In the genomic region with DNA sequence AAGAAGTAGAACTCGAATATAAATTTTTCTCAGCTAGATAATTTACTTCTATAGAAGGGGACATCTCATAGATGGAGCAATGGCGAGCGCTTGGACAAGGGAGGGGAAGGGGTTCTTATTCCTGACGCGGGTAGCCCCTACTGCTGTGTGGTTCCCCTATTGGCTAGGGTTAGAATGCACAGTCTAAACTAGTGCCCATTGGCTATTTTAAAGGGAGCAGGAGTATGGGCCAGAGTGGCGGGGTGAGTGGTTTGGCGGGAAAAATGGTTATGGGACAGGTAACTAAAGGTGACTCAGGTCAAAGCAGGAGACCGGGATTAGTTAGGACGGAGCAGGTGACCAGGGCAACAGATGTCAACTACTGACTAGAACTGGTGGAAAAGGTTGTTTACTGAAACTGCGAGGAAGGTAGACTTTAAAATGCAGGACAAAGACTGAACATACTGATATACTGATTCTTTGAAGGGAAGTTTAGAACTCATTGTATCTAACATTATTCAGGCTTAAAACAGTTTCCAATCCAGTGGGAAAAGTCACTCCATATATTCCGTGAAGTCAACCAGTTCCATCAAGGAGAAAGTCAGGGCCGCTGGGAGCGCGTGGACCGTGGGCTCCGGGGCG, we compare ENCODE assay signal across 8 cellular contexts. TPM values are rescaled to one million over a fixed set of nuclear protein-coding genes. Genes with fewer than 3 reads are reported as not detected.
DNase-seq lines count a peak whose midpoint lies in the region; ATAC-seq and TF ChIP-seq lines count a peak whose summit lies in the region.

No MANE protein-coding gene starts in this region.

- H3K27ac ChIP-seq in DOHH2 (ENCODE audit: low read depth, low read length) (peak overlapping the region; percentile 74), Karpas-422 (ENCODE audit: low read length) (peak overlapping the region; percentile 80), VCaP (peak overlapping the region; percentile 95)

- H3K27me3 ChIP-seq in DOHH2 (ENCODE audit: control insufficient read depth, low read length): no peaks in the 10 kb centered on the region
- H3K27me3 ChIP-seq in Karpas-422 (ENCODE audit: low read length): no peaks in the 10 kb centered on the region

- peak overlapping the region; percentile 97 for H3K4me3 ChIP-seq in DOHH2 (ENCODE audit: low read length)
- peak overlapping the region; percentile 89 for H3K4me3 ChIP-seq in Karpas-422 (ENCODE audit: low read length)
- H3K4me3 ChIP-seq in fibroblast of villous mesenchyme (ENCODE audit: low read depth, low read length): peak overlapping the region; percentile 89

- H2AFZ ChIP-seq in Karpas-422 (ENCODE audit: low read length): peak overlapping the region; percentile 38; the same call in 1 of the 2 replicates

- peak overlapping the region; percentile 91 for H3K27ac Mint-ChIP-seq in progenitor cell of endocrine pancreas

- H3K36me3 ChIP-seq in DOHH2 (ENCODE audit: control insufficient read depth, low read length) (peaks cover 15% of the 10 kb centered on the region), Karpas-422 (ENCODE audit: insufficient read depth, low read length) (peaks cover 11% of the 10 kb centered on the region)

- H3K4me1 Mint-ChIP-seq in progenitor cell of endocrine pancreas (ENCODE audit: low read depth): peaks cover 5% of the 10 kb centered on the region

- no peaks in the 10 kb centered on the region for H3K9me3 Mint-ChIP-seq in progenitor cell of endocrine pancreas (ENCODE audit: low read depth)

- no peaks in the 10 kb centered on the region for H3K9me3 ChIP-seq in DOHH2 (ENCODE audit: control insufficient read depth, insufficient read depth, low read length)
- H3K9me3 ChIP-seq in Karpas-422 (ENCODE audit: low read length): no peaks in the 10 kb centered on the region; the same call in 1 of the 2 replicates

- H3K4me1 ChIP-seq in DOHH2 (ENCODE audit: control insufficient read depth, low read length) (peaks cover 10% of the 10 kb centered on the region), Karpas-422 (ENCODE audit: low read length) (peaks cover 14% of the 10 kb centered on the region)

- no peaks in the 10 kb centered on the region for H3K27me3 Mint-ChIP-seq in progenitor cell of endocrine pancreas

- H3K79me2 ChIP-seq in DOHH2 (ENCODE audit: control insufficient read depth, low read length): peaks cover 50% of the 10 kb centered on the region
- H3K79me2 ChIP-seq in Karpas-422 (ENCODE audit: low read length): peaks cover 25% of the 10 kb centered on the region

- ATAC-seq in GM21367 (IDR thresholded peaks at IDR 0.05; ENCODE audit: unreplicated experiment): no peak

- peak overlapping the region; percentile 93 for H3K9ac ChIP-seq in Karpas-422 (ENCODE audit: low read length)

- no peaks in the 10 kb centered on the region for H3K36me3 Mint-ChIP-seq in progenitor cell of endocrine pancreas (ENCODE audit: insufficient read depth)

- H4K20me1 ChIP-seq in DOHH2 (ENCODE audit: control insufficient read depth, insufficient read depth, low read depth, low read length) (no peaks in the 10 kb centered on the region), Karpas-422 (ENCODE audit: insufficient read depth, low read depth, low read length) (0 out of 2 replicates have a peak, but pooled peaks cover 3% of the 10 kb centered on the region)

- H3K9me2 ChIP-seq in DOHH2 (replicated peaks; ENCODE audit: control insufficient read depth, low read length): no peaks in the 10 kb centered on the region
- H3K9me2 ChIP-seq in Karpas-422 (replicated peaks; ENCODE audit: insufficient read depth, low read length): no peaks in the 10 kb centered on the region

- H3K4me2 ChIP-seq in DOHH2 (ENCODE audit: low read length) (peak overlapping the region; percentile 80), Karpas-422 (ENCODE audit: low read depth, low read length, poor library complexity, severe bottlenecking) (peak overlapping the region; percentile 98)

- TF ChIP-seq CTCF in DOHH2 (IDR thresholded peaks at IDR 0.05; ENCODE audit: low read depth, low read length, poor library complexity, severe bottlenecking): no peak
- no peak for TF ChIP-seq CTCF in VCaP (conservative IDR thresholded peaks at IDR 0.05)
- no peak for TF ChIP-seq CTCF in fibroblast of villous mesenchyme (IDR thresholded peaks at IDR 0.05; ENCODE audit: insufficient read depth, low read depth, low read length)
- peak; percentile 19 for TF ChIP-seq CTCF in progenitor cell of endocrine pancreas (IDR thresholded peaks at IDR 0.05; ENCODE audit: unreplicated experiment)
- no peak for TF ChIP-seq CTCF in GM10266 (IDR thresholded peaks at IDR 0.05; ENCODE audit: control insufficient read depth, insufficient read depth, low read depth, missing control alignments)

- H3K4me3 Mint-ChIP-seq in progenitor cell of endocrine pancreas (ENCODE audit: low read depth): peak overlapping the region; percentile 85

- H3F3A ChIP-seq in DOHH2 (ENCODE audit: control insufficient read depth, insufficient read depth): peaks cover 6% of the 10 kb centered on the region; the same call in 1 of the 2 replicates

- DNase-seq in Karpas-422: peak; percentile 80
- DNase-seq in fibroblast of villous mesenchyme (ENCODE audit: low read depth): peak; percentile 9
- no peak for DNase-seq in progenitor cell of endocrine pancreas (ENCODE audit: low spot score, unreplicated experiment)
- DNase-seq in GM19238 (ENCODE audit: insufficient read length, low spot score): no peak
- DNase-seq in GM10266 (ENCODE audit: extremely low spot score): no peak

RNA-seq across cellular contexts. Expression of gene ATAD3A, which starts 0.9 kb away (rescaled TPM):
- 12.5 and 52.1 TPM in 2 replicates for total RNA-seq in Karpas-422 (2014; rRNA removed; shearing (Covaris generic); ENCODE audit: low replicate concordance)
- 32.9 and 36.7 TPM in 2 replicates for total RNA-seq in fibroblast of villous mesenchyme
- total RNA-seq in progenitor cell of endocrine pancreas: 37.4 and 38.8 TPM in 2 replicates

RNA-seq across cellular contexts. Expression of gene TMEM240, which starts 29.4 kb away (rescaled TPM):
- 2.6 TPM in 1 of 2 replicates, not detected in the other for total RNA-seq in Karpas-422 (2014; rRNA removed; shearing (Covaris generic); ENCODE audit: low replicate concordance)
- 2.2 and 2.3 TPM in 2 replicates for total RNA-seq in fibroblast of villous mesenchyme
- 5.1 and 6.6 TPM in 2 replicates for total RNA-seq in progenitor cell of endocrine pancreas

RNA-seq across cellular contexts. Expression of gene ATAD3B, which starts 39.5 kb away (rescaled TPM):
- total RNA-seq in Karpas-422 (2014; rRNA removed; shearing (Covaris generic); ENCODE audit: low replicate concordance): 13.9 and 37.2 TPM in 2 replicates
- 17.3 and 20.0 TPM in 2 replicates for total RNA-seq in fibroblast of villous mesenchyme
- total RNA-seq in progenitor cell of endocrine pancreas: 36.7 and 42.0 TPM in 2 replicates

Comparison
In these comparisons a context has a peak if more than half of its experiments do, and no peak if none do; other contexts are left out.
1. DNase-seq: peak in Karpas-422 (single experiment) and fibroblast of villous mesenchyme (single experiment); none in progenitor cell of endocrine pancreas (single experiment), GM19238 (single experiment) and GM10266 (single experiment).
2. Peak in every context shown above with its lines, with median percentiles within 50 percentile points of each other: H3K27ac ChIP-seq and H3K4me3 ChIP-seq.